ENCODE assay signal across 10 cellular contexts in the genomic region with DNA sequence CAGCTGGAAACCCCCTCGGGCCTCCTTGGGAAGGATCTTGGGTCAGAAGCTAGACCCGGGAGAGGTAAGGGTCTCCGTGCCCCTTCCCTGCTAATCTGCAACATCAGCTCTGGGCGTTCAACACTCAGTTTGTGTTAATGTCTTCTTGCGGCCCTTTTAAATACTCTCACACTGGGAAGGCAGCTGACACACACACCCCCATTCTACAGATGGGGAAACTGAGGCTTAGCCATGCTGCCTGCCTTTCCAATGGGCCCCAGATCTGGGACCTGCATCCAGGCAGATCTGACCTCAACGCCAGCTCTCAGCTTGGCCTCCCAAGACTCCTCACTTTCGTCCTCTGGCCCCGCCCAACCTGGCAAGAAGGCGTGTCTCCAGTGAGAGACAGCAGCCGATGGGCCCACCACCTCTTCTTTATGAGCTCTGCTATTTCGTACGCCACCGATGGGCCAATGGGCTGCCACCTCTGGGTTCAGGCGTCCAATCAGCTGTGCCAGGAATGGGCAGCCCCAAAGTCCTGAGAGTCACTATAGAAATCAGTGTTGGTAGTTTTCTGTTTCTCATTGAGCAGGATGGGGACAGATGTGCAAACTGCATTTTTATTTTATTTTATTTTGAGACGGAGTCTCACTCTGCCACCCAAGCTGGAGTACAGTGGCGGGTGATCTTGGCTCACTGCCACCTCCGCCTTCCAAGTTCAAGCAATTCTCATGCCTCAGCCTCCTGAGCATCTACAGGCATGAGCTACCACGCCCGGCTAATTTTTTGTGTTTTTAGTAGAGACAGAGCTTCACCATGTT. TPM values are rescaled to one million over a fixed set of nuclear protein-coding genes. Genes with fewer than 3 reads are reported as not detected.
DNase-seq lines count a peak whose midpoint lies in the region; TF ChIP-seq lines count a peak whose summit lies in the region.
"Had no signal": no experiment of that assay in that cellular context is flagged by ENCODE, and none has a peak within 500 bp of the region (broad histone marks: within the 10 kb centered on the region; RNA-seq: fewer than 3 reads in every experiment).

No MANE protein-coding gene starts in this region.

- CTCF ChIA-PET in activated CD4-positive, alpha-beta T cell treated with anti-CD3 and anti-CD28 coated beads, Interleukin-2, amount 10 ng/mL, durations not matched to agents 7 days and 5 days (lab: Charles Lee) = interaction anchor here (0.7 to 2.3 kb wide), 5 partner anchors 9 to 44 kb away, joined by 3 to 6 read pairs (median 3); no protein-coding TSS in a partner anchor
- CTCF ChIA-PET in activated CD4-positive, alpha-beta memory T cell treated with anti-CD3 and anti-CD28 coated beads, Interleukin-2, amount 10 ng/mL, durations not matched to agents 7 days and 5 days (lab: Charles Lee) = interaction anchor here (0.7 to 4.0 kb wide), 8 partner anchors 21 to 97 kb away, joined by 3 to 48 read pairs (median 3); partner anchors contain the start of genes DNM2 and QTRT1

- DNase-seq in activated CD4-positive, alpha-beta T cell treated with anti-CD3 and anti-CD28 coated beads, Interleukin-2, amount 10 ng/mL, durations not matched to agents 7 days and 5 days = no peak
- no peak for DNase-seq in activated CD4-positive, alpha-beta T cell treated with anti-CD3 and anti-CD28 coated beads for 48 hours
- DNase-seq in activated CD4-positive, alpha-beta memory T cell treated with anti-CD3 and anti-CD28 coated beads, Interleukin-2, amount 10 ng/mL, durations not matched to agents 7 days and 5 days = no peak
- DNase-seq in iPS DF 6.9 (ENCODE audit: low read depth, low spot score) (peak; percentile 13), testis (peak; percentile 46), dedifferentiated amniotic fluid mesenchymal stem cell (ENCODE audit: extremely low spot score) (no peak), medulla oblongata (ENCODE audit: extremely low spot score) (no peak), GM20000 (ENCODE audit: low spot score) (no peak)
- DNase-seq: kidney glomerular epithelial cell, NCI-H187 had no signal

- WGBS in iPS DF 6.9 (ENCODE audit: insufficient coverage, insufficient read length) = no CpG with 5 or more reads among the region's 19 CpGs
- WGBS in testis, 2 donors = 79% methylated on average over 19 of the region's 19 CpGs

- H3K4me3 Mint-ChIP-seq in activated CD4-positive, alpha-beta T cell treated with anti-CD3 and anti-CD28 coated beads, Interleukin-2, amount 10 ng/mL, durations not matched to agents 7 days and 5 days = peak overlapping the region; percentile 64
- peak overlapping the region; percentile 10 for H3K4me3 Mint-ChIP-seq in activated CD4-positive, alpha-beta memory T cell treated with anti-CD3 and anti-CD28 coated beads, Interleukin-2, amount 10 ng/mL, durations not matched to agents 7 days and 5 days

- TF ChIP-seq POLR2A in testis (IDR thresholded peaks at IDR 0.05) = no peak

- no peak overlapping the region for H3K27ac ChIP-seq in iPS DF 6.9 (ENCODE audit: low read length)
- H3K27ac ChIP-seq in testis = no peak overlapping the region

- peaks cover 79% of the 10 kb centered on the region for H3K4me1 Mint-ChIP-seq in activated CD4-positive, alpha-beta T cell treated with anti-CD3 and anti-CD28 coated beads, Interleukin-2, amount 10 ng/mL, durations not matched to agents 7 days and 5 days
- H3K4me1 Mint-ChIP-seq in activated CD4-positive, alpha-beta memory T cell treated with anti-CD3 and anti-CD28 coated beads, Interleukin-2, amount 10 ng/mL, durations not matched to agents 7 days and 5 days = peaks cover 86% of the 10 kb centered on the region

- no peaks in the 10 kb centered on the region for H3K9me3 Mint-ChIP-seq in activated CD4-positive, alpha-beta T cell treated with anti-CD3 and anti-CD28 coated beads, Interleukin-2, amount 10 ng/mL, durations not matched to agents 7 days and 5 days
- H3K9me3 Mint-ChIP-seq in activated CD4-positive, alpha-beta memory T cell treated with anti-CD3 and anti-CD28 coated beads, Interleukin-2, amount 10 ng/mL, durations not matched to agents 7 days and 5 days = peaks cover 5% of the 10 kb centered on the region

- peaks cover 61% of the 10 kb centered on the region for H3K36me3 Mint-ChIP-seq in activated CD4-positive, alpha-beta T cell treated with anti-CD3 and anti-CD28 coated beads, Interleukin-2, amount 10 ng/mL, durations not matched to agents 7 days and 5 days (ENCODE audit: low read depth)
- H3K36me3 Mint-ChIP-seq in activated CD4-positive, alpha-beta memory T cell treated with anti-CD3 and anti-CD28 coated beads, Interleukin-2, amount 10 ng/mL, durations not matched to agents 7 days and 5 days (ENCODE audit: low read depth) = peaks cover 67% of the 10 kb centered on the region

- no peaks in the 10 kb centered on the region for H3K27me3 Mint-ChIP-seq in activated CD4-positive, alpha-beta T cell treated with anti-CD3 and anti-CD28 coated beads, Interleukin-2, amount 10 ng/mL, durations not matched to agents 7 days and 5 days
- H3K27me3 Mint-ChIP-seq in activated CD4-positive, alpha-beta memory T cell treated with anti-CD3 and anti-CD28 coated beads, Interleukin-2, amount 10 ng/mL, durations not matched to agents 7 days and 5 days = no peaks in the 10 kb centered on the region

- POLR2A ChIA-PET in activated CD4-positive, alpha-beta T cell treated with anti-CD3 and anti-CD28 coated beads, Interleukin-2, amount 10 ng/mL, durations not matched to agents 7 days and 5 days (lab: Charles Lee) = no interaction called here
- POLR2A ChIA-PET in activated CD4-positive, alpha-beta memory T cell treated with anti-CD3 and anti-CD28 coated beads, Interleukin-2, amount 10 ng/mL, durations not matched to agents 7 days and 5 days (lab: Charles Lee) = interaction anchor here (1.4 to 4.0 kb wide), 4 partner anchors 11 to 43 kb away, joined by 3 to 16 read pairs (median 11); partner anchors contain the start of gene DNM2

- no peaks in the 10 kb centered on the region for H3K27me3 ChIP-seq in iPS DF 6.9 (ENCODE audit: control insufficient read depth, insufficient read depth, low read length)
- no peaks in the 10 kb centered on the region for H3K27me3 ChIP-seq in testis

- TF ChIP-seq CTCF in testis (IDR thresholded peaks at IDR 0.05) = no peak
- TF ChIP-seq CTCF in GM20000 (IDR thresholded peaks at IDR 0.05; ENCODE audit: extremely low read depth, missing control alignments) = no peak

- H3K4me3 ChIP-seq in iPS DF 6.9 (ENCODE audit: low read length) (no peak overlapping the region), testis (no peak overlapping the region)

- H3K9me3 ChIP-seq in iPS DF 6.9 (ENCODE audit: control insufficient read depth, insufficient read depth, low read length) (no peaks in the 10 kb centered on the region), testis (no peaks in the 10 kb centered on the region)

- peaks cover 2% of the 10 kb centered on the region; the same call in 1 of the 2 replicates for H3K36me3 ChIP-seq in iPS DF 6.9 (ENCODE audit: control insufficient read depth, insufficient read depth, low read length)
- no peaks in the 10 kb centered on the region for H3K36me3 ChIP-seq in testis (ENCODE audit: low read depth, missing control alignments)

- H3K27ac Mint-ChIP-seq in activated CD4-positive, alpha-beta T cell treated with anti-CD3 and anti-CD28 coated beads, Interleukin-2, amount 10 ng/mL, durations not matched to agents 7 days and 5 days = peak overlapping the region; percentile 96
- H3K27ac Mint-ChIP-seq in activated CD4-positive, alpha-beta memory T cell treated with anti-CD3 and anti-CD28 coated beads, Interleukin-2, amount 10 ng/mL, durations not matched to agents 7 days and 5 days = peak overlapping the region; percentile 96

- H3K4me1 ChIP-seq in iPS DF 6.9 (ENCODE audit: control insufficient read depth, insufficient read depth, low read length) = 0 out of 2 replicates have a peak, but pooled peaks cover 3% of the 10 kb centered on the region
- H3K4me1 ChIP-seq in testis = peaks cover 37% of the 10 kb centered on the region

- intact Hi-C loops in testis (cut with DNase I; ENCODE audit: low total_unique reads) = no loop called here

RNA-seq across cellular contexts. Expression of gene DNM2, which starts 43.8 kb away (rescaled TPM):
- total RNA-seq in activated CD4-positive, alpha-beta T cell treated with anti-CD3 and anti-CD28 coated beads, Interleukin-2, amount 10 ng/mL, durations not matched to agents 7 days and 5 days = 100 to 1,000 TPM; 268 to 270 TPM
- total RNA-seq in activated CD4-positive, alpha-beta memory T cell treated with anti-CD3 and anti-CD28 coated beads, Interleukin-2, amount 10 ng/mL, durations not matched to agents 7 days and 5 days = 100 to 1,000 TPM; 277 to 288 TPM
- 100 to 1,000 TPM; 226 to 274 TPM for total RNA-seq in testis
- polyA plus RNA-seq in testis (ENCODE audit: insufficient read depth, low read depth, low replicate concordance) = 166 TPM

Comparison
In these comparisons a context has a peak if more than half of its experiments do, and no peak if none do; other contexts are left out.
1. DNase-seq: peak in iPS DF 6.9 (single experiment) and testis (single experiment); none in activated CD4-positive, alpha-beta T cell treated with anti-CD3 and anti-CD28 coated beads, Interleukin-2, amount 10 ng/mL, durations not matched to agents 7 days and 5 days (single experiment), activated CD4-positive, alpha-beta T cell treated with anti-CD3 and anti-CD28 coated beads for 48 hours (single experiment), activated CD4-positive, alpha-beta memory T cell treated with anti-CD3 and anti-CD28 coated beads, Interleukin-2, amount 10 ng/mL, durations not matched to agents 7 days and 5 days (single experiment), dedifferentiated amniotic fluid mesenchymal stem cell (single experiment), medulla oblongata (single experiment) and GM20000 (single experiment).